ENCODE assay signal across 21 cellular contexts in the genomic region with DNA sequence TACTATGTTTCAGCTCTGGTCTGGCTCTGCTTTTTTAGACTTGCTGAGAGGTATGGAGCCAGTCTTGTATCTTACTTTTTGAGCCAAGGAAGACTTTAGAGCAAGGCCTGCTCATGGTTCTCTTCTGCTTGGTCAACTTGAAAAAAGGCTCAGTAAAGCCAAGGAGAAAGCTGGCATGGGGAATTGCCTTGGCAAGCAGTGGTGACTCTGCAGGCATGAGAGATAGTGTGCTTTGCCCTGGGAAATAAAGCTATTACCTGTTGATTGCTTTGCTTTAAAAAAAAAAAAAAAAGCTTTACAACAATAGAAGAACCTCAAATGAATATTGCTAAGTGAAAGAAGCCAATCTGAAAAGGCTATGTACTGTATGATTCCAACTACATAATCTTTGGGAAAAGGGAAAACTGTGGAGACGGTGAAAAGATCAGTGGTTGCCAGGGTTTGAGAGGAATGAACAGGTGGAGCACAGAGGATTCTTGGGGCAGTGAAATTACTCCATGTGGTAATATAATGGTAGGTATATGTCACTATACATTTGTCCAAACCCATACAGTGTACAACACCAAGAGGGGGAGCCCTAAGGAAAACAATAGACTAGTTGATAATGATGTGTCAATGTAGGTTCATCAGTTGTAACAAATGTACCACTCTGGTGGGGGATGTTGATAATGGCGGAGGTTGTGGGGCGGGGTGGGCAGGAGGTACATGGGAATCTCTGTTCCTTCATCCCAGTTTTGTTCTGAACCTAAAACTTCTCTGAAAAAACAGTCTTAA.
DNase-seq lines count a peak whose midpoint lies in the region; ATAC-seq, FAIRE-seq and TF ChIP-seq lines count a peak whose summit lies in the region.
"Had no signal": no experiment of that assay in that cellular context is flagged by ENCODE, and none has a peak within 500 bp of the region (broad histone marks: within the 10 kb centered on the region; RNA-seq: fewer than 3 reads in every experiment).

No MANE protein-coding gene starts in this region.

- H4K20me1 ChIP-seq in K562 (replicated peaks; ENCODE audit: control insufficient read depth, insufficient read depth, low read length): no peaks in the 10 kb centered on the region

- peaks cover 9% of the 10 kb centered on the region for H3K4me1 Mint-ChIP-seq in nephron progenitor cell
- H3K4me1 Mint-ChIP-seq: activated naive CD8-positive, alpha-beta T cell treated with anti-CD3 and anti-CD28 coated beads, Interleukin-2, amount 50 U/mL, for 24 hours; CD8-positive, alpha-beta memory T cell; stimulated activated naive B cell treated with anti-CD40 and anti-IgM and Interleukin-4, amounts not matched to agents 10 μg/mL and 1 μg/mL and 100 μg/mL, for 72 hours had no signal

- no peaks in the 10 kb centered on the region for H3K9me3 ChIP-seq in K562 (replicated peaks; ENCODE audit: control insufficient read depth, insufficient read depth, low read depth, low read length)
- H3K9me3 ChIP-seq: esophagus muscularis mucosa, transverse colon had no signal

- WGBS in K562 (ENCODE audit: insufficient coverage, low coverage, missing lambda C conversion rate): 13% methylated on average over 3 of the region's 3 CpGs

- H3K27ac Mint-ChIP-seq in nephron progenitor cell: peak overlapping the region; percentile 15
- H3K27ac Mint-ChIP-seq: activated naive CD8-positive, alpha-beta T cell treated with anti-CD3 and anti-CD28 coated beads, Interleukin-2, amount 50 U/mL, for 24 hours; CD8-positive, alpha-beta memory T cell; stimulated activated naive B cell treated with anti-CD40 and anti-IgM and Interleukin-4, amounts not matched to agents 10 μg/mL and 1 μg/mL and 100 μg/mL, for 72 hours had no signal

- H3K9ac ChIP-seq in K562 (ENCODE audit: insufficient read depth in 1 of 2, low read depth in 2 of 2, low read length in 2 of 2): no peak overlapping the region

- TF ChIP-seq RAD21 in K562 (CRISPR knock-in tag; conservative IDR thresholded peaks at IDR 0.05 in 1 of 2, IDR thresholded peaks at IDR 0.05 in 1 of 2): peak in 1 of 2 experiments; percentile 59; a peak in 2 of 4 replicates

- no peak overlapping the region for H3K27ac ChIP-seq in K562 (ENCODE audit: extremely low read depth, low read depth, low read length)
- H3K27ac ChIP-seq: cardiac muscle cell, esophagus muscularis mucosa, transverse colon had no signal

- no peaks in the 10 kb centered on the region for H3K9me1 ChIP-seq in K562 (ENCODE audit: control insufficient read depth, insufficient read depth, low read length)

- intact Hi-C loops in K562 (cut with micrococcal nuclease): no loop called here

- CTCF ChIA-PET in K562 (lab: Yijun Ruan, JAX; ENCODE audit: low intra/inter-chr PET ratio): no interaction called here

- no peak for TF ChIP-seq POLR2A in K562 (conservative IDR thresholded peaks at IDR 0.05)

- peak; percentile 4 for DNase-seq in NCI-H2171 treated with DMSO at 0.1 percent for 48 hours (lab: John Stamatoyannopoulos, UW)
- no peak for DNase-seq in NCI-H2171 (lab: John Stamatoyannopoulos, UW)
- DNase-seq in NCI-H446 (lab: John Stamatoyannopoulos, UW): peak; percentile 58 to 77
- DNase-seq in K562 (ENCODE audit: extremely low read depth in 1 of 4, low spot score in 3 of 4): peak in 1 of 4 experiments; percentile 5
- DNase-seq in nephron progenitor cell: no peak
- no peak for DNase-seq in putamen (ENCODE audit: low spot score)
- DNase-seq: activated naive CD8-positive, alpha-beta T cell treated with anti-CD3 and anti-CD28 coated beads, Interleukin-2, amount 50 U/mL, for 24 hours; CD8-positive, alpha-beta memory T cell; HCEC 1CT; Kasumi-1; NCI-H1417 treated with DMSO at 0.1 percent for 48 hours; NCI-H226; nucleus accumbens; retina; stimulated activated naive B cell treated with anti-CD40 and anti-IgM and Interleukin-4, amounts not matched to agents 10 μg/mL and 1 μg/mL and 100 μg/mL, for 72 hours; transverse colon had no signal

- FAIRE-seq in K562 (lab: Jason Lieb, UNC): no peak

- peaks cover 4% of the 10 kb centered on the region for H3K36me3 Mint-ChIP-seq in nephron progenitor cell (ENCODE audit: low read depth)
- H3K36me3 Mint-ChIP-seq: CD8-positive, alpha-beta memory T cell; stimulated activated naive B cell treated with anti-CD40 and anti-IgM and Interleukin-4, amounts not matched to agents 10 μg/mL and 1 μg/mL and 100 μg/mL, for 72 hours had no signal

- H3K36me3 ChIP-seq in K562 (ENCODE audit: control insufficient read depth, insufficient read depth, low read length): no peaks in the 10 kb centered on the region
- H3K36me3 ChIP-seq: cardiac muscle cell, esophagus muscularis mucosa, transverse colon had no signal

- no peak for TF ChIP-seq CTCF in K562 (IDR thresholded peaks at IDR 0.05 in 2 of 3, conservative IDR thresholded peaks at IDR 0.05 in 1 of 3; ENCODE audit: insufficient read depth in 2 of 3, low read depth in 1 of 3, low read length in 3 of 3)
- TF ChIP-seq CTCF in nephron progenitor cell (IDR thresholded peaks at IDR 0.05): no peak

- H3K4me2 ChIP-seq in K562 (ENCODE audit: insufficient read depth, low read length): no peak overlapping the region

- H2AFZ ChIP-seq in K562 (ENCODE audit: low read depth, low read length): no peak overlapping the region

- no peaks in the 10 kb centered on the region; a peak in 1 of 5 replicates for H3K4me1 ChIP-seq in K562 (replicated peaks in 1 of 2; ENCODE audit: control insufficient read depth in 2 of 2, insufficient read depth in 2 of 2, low read length in 2 of 2)
- H3K4me1 ChIP-seq: transverse colon had no signal

- no peak overlapping the region for H3K4me3 Mint-ChIP-seq in nephron progenitor cell
- H3K4me3 Mint-ChIP-seq: activated naive CD8-positive, alpha-beta T cell treated with anti-CD3 and anti-CD28 coated beads, Interleukin-2, amount 50 U/mL, for 24 hours; CD8-positive, alpha-beta memory T cell; stimulated activated naive B cell treated with anti-CD40 and anti-IgM and Interleukin-4, amounts not matched to agents 10 μg/mL and 1 μg/mL and 100 μg/mL, for 72 hours had no signal

- H3K27me3 Mint-ChIP-seq in nephron progenitor cell (ENCODE audit: low read depth, poor library complexity): no peaks in the 10 kb centered on the region

- ATAC-seq in K562: peak; percentile 67
- no peak for ATAC-seq in HG03565 (IDR thresholded peaks at IDR 0.05; ENCODE audit: unreplicated experiment)
- ATAC-seq in GM21737 (IDR thresholded peaks at IDR 0.05; ENCODE audit: unreplicated experiment): no peak
- ATAC-seq: activated CD4-positive, CD25-positive, alpha-beta regulatory T cell treated with anti-CD3 and anti-CD28 coated beads, Interleukin-2, amount 50 U/mL, for 24 hours; activated naive CD8-positive, alpha-beta T cell treated with anti-CD3 and anti-CD28 coated beads, Interleukin-2, amount 50 U/mL, for 24 hours; stimulated activated naive B cell treated with anti-CD40 and anti-IgM and Interleukin-4, amounts not matched to agents 10 μg/mL and 1 μg/mL and 100 μg/mL, for 72 hours had no signal

- H3K9me3 Mint-ChIP-seq in nephron progenitor cell: no peaks in the 10 kb centered on the region
- H3K9me3 Mint-ChIP-seq: activated naive CD8-positive, alpha-beta T cell treated with anti-CD3 and anti-CD28 coated beads, Interleukin-2, amount 50 U/mL, for 24 hours; CD8-positive, alpha-beta memory T cell; stimulated activated naive B cell treated with anti-CD40 and anti-IgM and Interleukin-4, amounts not matched to agents 10 μg/mL and 1 μg/mL and 100 μg/mL, for 72 hours had no signal

- H3K27me3 ChIP-seq in K562 (ENCODE audit: control insufficient read depth in 2 of 2, insufficient read depth in 2 of 2, low read length in 2 of 2): no peaks in the 10 kb centered on the region
- H3K27me3 ChIP-seq: cardiac muscle cell, esophagus muscularis mucosa, transverse colon had no signal

- H3K4me3 ChIP-seq in K562: no peak overlapping the region
- H3K4me3 ChIP-seq: cardiac muscle cell, esophagus muscularis mucosa, transverse colon had no signal

- POLR2A ChIA-PET in K562 (lab: Yijun Ruan, JAX): interaction anchor here (0.7 to 1.1 kb wide), 2 partner anchors 16 to 177 kb away, joined by 3 to 4 read pairs; no protein-coding TSS in a partner anchor

- TF ChIP-seq EP300 in K562 (IDR thresholded peaks at IDR 0.05; ENCODE audit: low read length): no peak

- in situ Hi-C loops in K562 (cut with MboI): loop anchor here (25.0 kb wide), 1 partner anchor 391 kb away; no protein-coding TSS in a partner anchor

- no TSS peak for BruUV-seq in K562 (replicated peaks; lab: Mats Ljungman, UMichigan)

- H3K79me2 ChIP-seq in K562 (ENCODE audit: control insufficient read depth, insufficient read depth, low read length): no peaks in the 10 kb centered on the region

TF ChIP-seq in K562, 482 proteins besides CTCF, POLR2A, EP300 and RAD21 (continues in another document):
- TF ChIP-seq HNRNPLL (IDR thresholded peaks at IDR 0.05; ENCODE audit: low read depth, low read length, poor library complexity, severe bottlenecking) (no peak), ZNF12 (CRISPR knock-in tag; IDR thresholded peaks at IDR 0.05) (no peak), TEAD4 (IDR thresholded peaks at IDR 0.05; ENCODE audit: low read length) (no peak), TEAD4 (CRISPR knock-in tag; IDR thresholded peaks at IDR 0.05; ENCODE audit: borderline replicate concordance) (no peak), MAZ (CRISPR knock-in tag; conservative IDR thresholded peaks at IDR 0.05 in 1 of 2, IDR thresholded peaks at IDR 0.05 in 1 of 2) (no peak), TAF9B (IDR thresholded peaks at IDR 0.05; ENCODE audit: partially characterized antibody) (no peak), NONO (IDR thresholded peaks at IDR 0.05; ENCODE audit: low read depth in 2 of 2, low read length in 1 of 2) (no peak), RFX5 (IDR thresholded peaks at IDR 0.05; ENCODE audit: low read depth, low read length) (no peak)

Comparison
In these comparisons a context has a peak if more than half of its experiments do, and no peak if none do; other contexts are left out.
1. DNase-seq: peak in NCI-H2171 treated with DMSO at 0.1 percent for 48 hours (single experiment) and NCI-H446 (2 of 2); none in NCI-H2171 (single experiment), nephron progenitor cell (single experiment) and putamen (single experiment).